Comparison of ENCODE assay signal across 18 cellular contexts in genomic region chr10:101645659-101646058, GRCh38. TPM values are rescaled to one million over a fixed set of nuclear protein-coding genes. Genes with fewer than 3 reads are reported as not detected.
DNase-seq lines count a peak whose midpoint lies in the region; ATAC-seq and TF ChIP-seq lines count a peak whose summit lies in the region.
"Had no signal": no experiment of that assay in that cellular context is flagged by ENCODE, and none has a peak within 500 bp of the region (broad histone marks: within the 10 kb centered on the region; RNA-seq: fewer than 3 reads in every experiment).

No MANE protein-coding gene starts in this region.

- no peaks in the 10 kb centered on the region for H3K9me3 Mint-ChIP-seq in stimulated activated naive CD8-positive, alpha-beta T cell treated with anti-CD3 and anti-CD28 coated beads, Interleukin-15, amount 100 ng/mL, for 72 hours
- no peaks in the 10 kb centered on the region for H3K9me3 Mint-ChIP-seq in chondrocyte (ENCODE audit: low read depth)
- no peaks in the 10 kb centered on the region for H3K9me3 Mint-ChIP-seq in neural progenitor cell

- H3K4me3 ChIP-seq in neural progenitor cell = no peak overlapping the region
- no peak overlapping the region for H3K4me3 ChIP-seq in lower leg skin (ENCODE audit: low read depth, poor library complexity, severe bottlenecking)
- H3K4me3 ChIP-seq: A549, BLaER1 had no signal

- TF ChIP-seq CTCF in chondrocyte (IDR thresholded peaks at IDR 0.05) (no peak), neural progenitor cell (IDR thresholded peaks at IDR 0.05) (no peak), lower leg skin (IDR thresholded peaks at IDR 0.05) (no peak)

- no peaks in the 10 kb centered on the region for H3K27me3 Mint-ChIP-seq in stimulated activated naive CD8-positive, alpha-beta T cell treated with anti-CD3 and anti-CD28 coated beads, Interleukin-15, amount 100 ng/mL, for 72 hours
- no peaks in the 10 kb centered on the region for H3K27me3 Mint-ChIP-seq in chondrocyte (ENCODE audit: low read depth)
- peaks cover 2% of the 10 kb centered on the region for H3K27me3 Mint-ChIP-seq in neural progenitor cell (ENCODE audit: insufficient read depth, low read depth)

- peak overlapping the region; percentile 34 to 77 for H3K27ac Mint-ChIP-seq in stimulated activated naive CD8-positive, alpha-beta T cell treated with anti-CD3 and anti-CD28 coated beads, Interleukin-15, amount 100 ng/mL, for 72 hours
- H3K27ac Mint-ChIP-seq in chondrocyte (ENCODE audit: unreplicated experiment) (peak overlapping the region; percentile 27), neural progenitor cell (no peak overlapping the region)

- H3F3A ChIP-seq in neural progenitor cell (ENCODE audit: low read depth) = peaks cover 57% of the 10 kb centered on the region

- peak overlapping the region; percentile 98 for H3K27ac ChIP-seq in neural progenitor cell
- H3K27ac ChIP-seq: A549, BLaER1 had no signal

- peaks cover 9% of the 10 kb centered on the region for H3K36me3 Mint-ChIP-seq in chondrocyte (ENCODE audit: low read depth)
- H3K36me3 Mint-ChIP-seq in neural progenitor cell = peaks cover 4% of the 10 kb centered on the region

- TF ChIP-seq POLR2A in lower leg skin (IDR thresholded peaks at IDR 0.05) = no peak

- H3K9me3 ChIP-seq in neural progenitor cell (ENCODE audit: low read depth) = no peaks in the 10 kb centered on the region
- H3K9me3 ChIP-seq: A549, BLaER1 had no signal

- no peaks in the 10 kb centered on the region for H3K36me3 ChIP-seq in neural progenitor cell

- peaks cover 67% of the 10 kb centered on the region for H3K4me1 ChIP-seq in neural progenitor cell
- H3K4me1 ChIP-seq: A549, BLaER1 had no signal

- no peaks in the 10 kb centered on the region for H3K27me3 ChIP-seq in neural progenitor cell
- H3K27me3 ChIP-seq: BLaER1 had no signal

- intact Hi-C loops in lower leg skin (cut with DNase I; ENCODE audit: low total_unique reads) = no loop called here

- H2AFZ ChIP-seq in neural progenitor cell (replicated peaks) = no peak overlapping the region

- no peaks in the 10 kb centered on the region for H4K20me1 ChIP-seq in neural progenitor cell (ENCODE audit: low read depth)

- H3K4me2 ChIP-seq in neural progenitor cell = no peak overlapping the region
- H3K4me2 ChIP-seq: A549, BLaER1 had no signal

- H3K9ac ChIP-seq in neural progenitor cell = no peak overlapping the region
- H3K9ac ChIP-seq: BLaER1 had no signal

- ATAC-seq in stimulated activated naive CD8-positive, alpha-beta T cell treated with anti-CD3 and anti-CD28 coated beads, Interleukin-15, amount 100 ng/mL, for 72 hours = no peak
- ATAC-seq in stimulated activated naive CD8-positive, alpha-beta T cell treated with anti-CD3 and anti-CD28 coated beads, Interleukin-15, Interleukin-2, amounts not matched to agents 100 U/mL and 50 U/mL, for 24 hours = no peak
- ATAC-seq in HG02623 (IDR thresholded peaks at IDR 0.05; ENCODE audit: unreplicated experiment) (no peak), GM18873 (IDR thresholded peaks at IDR 0.05; ENCODE audit: low FRiP score, unreplicated experiment) (no peak)
- ATAC-seq: A549, PC-3 had no signal

- 81 to 83% methylated on average over 1 of the region's 1 CpG for WGBS in lower leg skin, 2 donors

- H3K4me1 Mint-ChIP-seq in stimulated activated naive CD8-positive, alpha-beta T cell treated with anti-CD3 and anti-CD28 coated beads, Interleukin-15, amount 100 ng/mL, for 72 hours = peaks cover 6% of the 10 kb centered on the region
- peaks cover 4% of the 10 kb centered on the region for H3K4me1 Mint-ChIP-seq in chondrocyte (ENCODE audit: low read depth)
- H3K4me1 Mint-ChIP-seq in neural progenitor cell = peaks cover 29% of the 10 kb centered on the region

- no peak overlapping the region for H3K4me3 Mint-ChIP-seq in stimulated activated naive CD8-positive, alpha-beta T cell treated with anti-CD3 and anti-CD28 coated beads, Interleukin-15, amount 100 ng/mL, for 72 hours
- H3K4me3 Mint-ChIP-seq in chondrocyte (ENCODE audit: unreplicated experiment) = no peak overlapping the region
- H3K4me3 Mint-ChIP-seq in neural progenitor cell = no peak overlapping the region

- H3K79me2 ChIP-seq in neural progenitor cell (ENCODE audit: low read depth) = peaks cover 18% of the 10 kb centered on the region

- DNase-seq in stimulated activated naive CD8-positive, alpha-beta T cell treated with anti-CD3 and anti-CD28 coated beads, Interleukin-15, amount 100 ng/mL, for 72 hours = no peak
- no peak for DNase-seq in stimulated activated naive CD8-positive, alpha-beta T cell treated with anti-CD3 and anti-CD28 coated beads, Interleukin-15, Interleukin-2, amounts not matched to agents 100 U/mL and 50 U/mL, for 24 hours
- DNase-seq in chondrocyte (ENCODE audit: low spot score) = no peak
- no peak for DNase-seq in neural progenitor cell (ENCODE audit: low spot score)
- DNase-seq in lower leg skin (ENCODE audit: low spot score in 2 of 2) = no peak
- DNase-seq: DMS79, NCI-H1417, NCI-H187, NCI-H2107, NCI-H2227 treated with DMSO at 0.1 percent for 48 hours, NCI-H524, PC-3, RPMI8226, SHP77 treated with DMSO at 0.1 percent for 48 hours had no signal

RNA-seq across cellular contexts. Expression of gene FBXW4, which starts 49.3 kb away (rescaled TPM):
- total RNA-seq in chondrocyte (34.4 to 37.2 TPM (median 36.1 TPM) in 3 replicates), neural progenitor cell (ENCODE audit: low replicate concordance) (36.3 and 46.0 TPM in 2 replicates), lower leg skin (100 to 1,000 TPM in 1 of 4 donors, 10 to 100 TPM in 3; 51.9 to 102 (median 69.6) TPM)

RNA-seq across cellular contexts. Expression of gene DPCD, which starts 57.5 kb away (rescaled TPM):
- total RNA-seq in chondrocyte (13.9 to 19.0 TPM (median 18.3 TPM) in 3 replicates), neural progenitor cell (ENCODE audit: low replicate concordance) (49.7 and 71.1 TPM in 2 replicates), lower leg skin (10 to 100 TPM in 3 of 4 donors, 1 to 10 TPM in 1; 9.6 to 18.4 (median 11.4) TPM)

RNA-seq across cellular contexts. Expression of gene POLL, which starts 57.6 kb away (rescaled TPM):
- 21.2 to 31.0 TPM (median 23.4 TPM) in 3 replicates for total RNA-seq in chondrocyte
- 22.8 and 29.7 TPM in 2 replicates for total RNA-seq in neural progenitor cell (ENCODE audit: low replicate concordance)
- 10 to 100 TPM; 13.6 to 19.9 (median 17.1) TPM for total RNA-seq in lower leg skin
